Comparison of ENCODE assay signal across 8 cellular contexts in genomic region chr2:233353769-233354499, GRCh38. TPM values are rescaled to one million over a fixed set of nuclear protein-coding genes. Genes with fewer than 3 reads are reported as not detected.
A peak's percentile ranks its signal among the peaks of the same experiment; 100 is the strongest.
DNase-seq lines count a peak whose midpoint lies in the region; ATAC-seq and TF ChIP-seq lines count a peak whose summit lies in the region.

TSS of gene DGKD (plus strand) at chr2:233354494. CDS start at chr2:233354519, 25 bp downstream.

- H3K9ac ChIP-seq in DND-41 (ENCODE audit: low read depth, low read length) = peak within 1 kb of the TSS; percentile 68

- no peaks in the 10 kb centered on the region for H3K9me3 ChIP-seq in DND-41 (ENCODE audit: insufficient read depth, low read length, severe bottlenecking)
- no peaks in the 10 kb centered on the region for H3K9me3 ChIP-seq in KOPT-K1 (ENCODE audit: insufficient read depth, low read length, poor library complexity, severe bottlenecking)
- H3K9me3 ChIP-seq in sigmoid colon = no peaks in the 10 kb centered on the region

- H3K4me2 ChIP-seq in DND-41 (ENCODE audit: insufficient read depth, low read length) = peak within 1 kb of the TSS; percentile 98

- peaks cover 65% of the 10 kb centered on the region for H3K4me1 Mint-ChIP-seq in T-helper 1 cell treated with Interleukin-12 subunit alpha and Interleukin-12 subunit beta and Interleukin-4 antibody, amounts not matched to agents 30 μg/mL and 1 μg/mL, for 36 hours (ENCODE audit: low read depth)

- intact Hi-C loops in sigmoid colon (cut with DNase I) = loop anchor here (1.0 to 10.0 kb wide), 3 partner anchors 33 to 99 kb away; partner anchors contain the start of gene ATG16L1

- H3K4me3 ChIP-seq in DND-41 (ENCODE audit: low read depth in 1 of 2, low read length in 2 of 2) = peak within 1 kb of the TSS; percentile 71 to 93; a peak in 3 of 4 replicates
- H3K4me3 ChIP-seq in sigmoid colon = peak within 1 kb of the TSS; percentile 63 to 81 (median 74)

- H3K36me3 Mint-ChIP-seq in T-helper 1 cell treated with Interleukin-12 subunit alpha and Interleukin-12 subunit beta and Interleukin-4 antibody, amounts not matched to agents 30 μg/mL and 1 μg/mL, for 36 hours (ENCODE audit: low read depth) = peaks cover 19% of the 10 kb centered on the region

- H2AFZ ChIP-seq in DND-41 (ENCODE audit: low read depth, low read length) = peak within 1 kb of the TSS; percentile 78

- TF ChIP-seq CTCF in DND-41 (IDR thresholded peaks at IDR 0.05; ENCODE audit: borderline replicate concordance, extremely low read depth, low read length, poor library complexity, severe bottlenecking) = peak; percentile 35
- peak in 2 of 4 experiments; percentile 21 to 59 for TF ChIP-seq CTCF in sigmoid colon (IDR thresholded peaks at IDR 0.05)

- ATAC-seq in DND-41 (ENCODE audit: insufficient read depth, low read depth) (peak; percentile 82), GM21528 (IDR thresholded peaks at IDR 0.05; ENCODE audit: low FRiP score, unreplicated experiment) (peak; percentile 47), HG03469 (IDR thresholded peaks at IDR 0.05; ENCODE audit: unreplicated experiment) (no peak)

- DNase-seq in DND-41 (peak; percentile 67), amygdala (lab: John Stamatoyannopoulos, UW) (peak in 29 of 56 donors; percentile 12 to 79 (median 48)), hepatic stellate cell (ENCODE audit: low spot score) (peak; percentile 76), sigmoid colon (peak; percentile 76)

- H3K27ac ChIP-seq in DND-41 (ENCODE audit: low read length) (peak within 1 kb of the TSS; percentile 48; the same call in 1 of the 2 replicates), KOPT-K1 (ENCODE audit: low read depth, low read length, poor library complexity, severe bottlenecking) (peak within 1 kb of the TSS; percentile 68), sigmoid colon (peak within 1 kb of the TSS; percentile 56 to 74 (median 70))

- H3K36me3 ChIP-seq in DND-41 (ENCODE audit: insufficient read depth, low read length) (peaks cover 5% of the 10 kb centered on the region; the same call in 1 of the 2 replicates), KOPT-K1 (ENCODE audit: insufficient read depth, low read length) (0 out of 2 replicates have a peak, but pooled peaks cover 21% of the 10 kb centered on the region), sigmoid colon (no peaks in the 10 kb centered on the region)

- no peaks in the 10 kb centered on the region for H3K27me3 Mint-ChIP-seq in T-helper 1 cell treated with Interleukin-12 subunit alpha and Interleukin-12 subunit beta and Interleukin-4 antibody, amounts not matched to agents 30 μg/mL and 1 μg/mL, for 36 hours (ENCODE audit: low read depth)

- H3K27ac Mint-ChIP-seq in T-helper 1 cell treated with Interleukin-12 subunit alpha and Interleukin-12 subunit beta and Interleukin-4 antibody, amounts not matched to agents 30 μg/mL and 1 μg/mL, for 36 hours = peak within 1 kb of the TSS; percentile 78

- TF ChIP-seq POLR2A in sigmoid colon (IDR thresholded peaks at IDR 0.05) = no peak

- H3K79me2 ChIP-seq in DND-41 (ENCODE audit: insufficient read depth, low read length) = peaks cover 35% of the 10 kb centered on the region

- no peak for TF ChIP-seq EP300 in sigmoid colon (IDR thresholded peaks at IDR 0.05)

- H4K20me1 ChIP-seq in DND-41 (ENCODE audit: insufficient read depth, low read length) = peaks cover 15% of the 10 kb centered on the region

- no peaks in the 10 kb centered on the region for H3K27me3 ChIP-seq in DND-41 (ENCODE audit: insufficient read depth, low read length, poor library complexity)
- H3K27me3 ChIP-seq in sigmoid colon = no peaks in the 10 kb centered on the region

- H3K4me1 ChIP-seq in DND-41 (ENCODE audit: insufficient read depth, low read length) = peaks cover 36% of the 10 kb centered on the region
- peaks cover 0 to 46% (median 36%) of the 10 kb centered on the region in 4 donors for H3K4me1 ChIP-seq in sigmoid colon

- H3K4me3 Mint-ChIP-seq in T-helper 1 cell treated with Interleukin-12 subunit alpha and Interleukin-12 subunit beta and Interleukin-4 antibody, amounts not matched to agents 30 μg/mL and 1 μg/mL, for 36 hours = peak within 1 kb of the TSS; percentile 85

- 1 to 2% methylated on average over 56 of the region's 56 CpGs for WGBS in sigmoid colon, 2 donors

- no peaks in the 10 kb centered on the region for H3K9me3 Mint-ChIP-seq in T-helper 1 cell treated with Interleukin-12 subunit alpha and Interleukin-12 subunit beta and Interleukin-4 antibody, amounts not matched to agents 30 μg/mL and 1 μg/mL, for 36 hours

RNA-seq across cellular contexts. Expression of gene DGKD, which starts in this region (rescaled TPM):
- total RNA-seq in sigmoid colon = 10 to 100 TPM; 10.7 to 20.6 (median 16.0) TPM
- polyA plus RNA-seq in sigmoid colon = 10 to 100 TPM; 15.6 to 67.0 (median 19.7) TPM
